ENCODE assay signal across 1 cellular context in genomic region chr1:6157528-6158174, GRCh38.
A peak's percentile ranks its signal among the peaks of the same experiment; 100 is the strongest.
TF ChIP-seq lines count a peak whose summit lies in the region.

No MANE protein-coding gene starts in this region.

TF ChIP-seq in HEK293, 187 proteins besides CTCF, POLR2A, EP300 and RAD21 (continued from another document and continues in another):
- TF ChIP-seq ZNF18 (tag by site-specific recombination; IDR thresholded peaks at IDR 0.05) (no peak), ZNF157 (tag by site-specific recombination; IDR thresholded peaks at IDR 0.05) (no peak), ZNF366 (tag by site-specific recombination; conservative IDR thresholded peaks at IDR 0.05) (peak; percentile 52; the same call in 1 of the 2 replicates), ZFP3 (tag by site-specific recombination; IDR thresholded peaks at IDR 0.05; ENCODE audit: low read depth) (no peak), ZNF394 (tag by site-specific recombination; IDR thresholded peaks at IDR 0.05; ENCODE audit: borderline replicate concordance) (no peak), ZNF146 (tag by site-specific recombination; IDR thresholded peaks at IDR 0.05) (no peak), SCRT2 (tag by site-specific recombination; IDR thresholded peaks at IDR 0.05) (peak; percentile 88), KLF1 (tag by site-specific recombination; IDR thresholded peaks at IDR 0.05) (peak; percentile 34; the same call in 1 of the 2 replicates), SP7 (tag by site-specific recombination; IDR thresholded peaks at IDR 0.05) (peak; percentile 71), ZBTB20 (tag by site-specific recombination; IDR thresholded peaks at IDR 0.05) (no peak), ZNF2 (tag by site-specific recombination; IDR thresholded peaks at IDR 0.05) (no peak), ZNF416 (tag by site-specific recombination; IDR thresholded peaks at IDR 0.05) (no peak), IKZF3 (tag by site-specific recombination; IDR thresholded peaks at IDR 0.05) (peak; percentile 51; the same call in 1 of the 2 replicates), ZNF518A (tag by site-specific recombination; conservative IDR thresholded peaks at IDR 0.05; ENCODE audit: low read depth) (no peak), ZNF600 (tag by site-specific recombination; IDR thresholded peaks at IDR 0.05) (peak; percentile 84), ZNF341 (tag by site-specific recombination; IDR thresholded peaks at IDR 0.05; ENCODE audit: low read depth) (no peak), RBAK (tag by site-specific recombination; IDR thresholded peaks at IDR 0.05) (no peak), ZNF76 (tag by site-specific recombination; IDR thresholded peaks at IDR 0.05; ENCODE audit: borderline replicate concordance, low read depth) (no peak), PRDM1 (tag by site-specific recombination; IDR thresholded peaks at IDR 0.05) (peak; percentile 70), ZNF48 (tag by site-specific recombination; IDR thresholded peaks at IDR 0.05) (no peak), WT1 (tag by site-specific recombination; IDR thresholded peaks at IDR 0.05) (peak; percentile 40; the same call in 1 of the 2 replicates), ZNF571 (tag by site-specific recombination; IDR thresholded peaks at IDR 0.05) (no peak), ZBTB17 (tag by site-specific recombination; IDR thresholded peaks at IDR 0.05) (0 out of 2 replicates have a peak, but pooled peaks have one; percentile 46), KLF17 (tag by site-specific recombination; IDR thresholded peaks at IDR 0.05) (peak; percentile 91), ZBTB10 (tag by site-specific recombination; IDR thresholded peaks at IDR 0.05) (0 out of 2 replicates have a peak, but pooled peaks have one; percentile 32), ZFHX2 (tag by site-specific recombination; conservative IDR thresholded peaks at IDR 0.05) (peak; percentile 34; the same call in 1 of the 2 replicates), ZNF521 (tag by site-specific recombination; IDR thresholded peaks at IDR 0.05) (no peak), ZNF10 (tag by site-specific recombination; IDR thresholded peaks at IDR 0.05) (0 out of 2 replicates have a peak, but pooled peaks have one; percentile 4), GLIS2 (tag by site-specific recombination; IDR thresholded peaks at IDR 0.05) (peak; percentile 57), KLF9 (tag by site-specific recombination; IDR thresholded peaks at IDR 0.05; ENCODE audit: low read depth) (no peak), INSM2 (tag by site-specific recombination; IDR thresholded peaks at IDR 0.05) (peak; percentile 56; the same call in 1 of the 2 replicates), PRDM6 (tag by site-specific recombination; IDR thresholded peaks at IDR 0.05) (no peak), ZNF37A (tag by site-specific recombination; IDR thresholded peaks at IDR 0.05) (no peak), ZEB2 (tag by site-specific recombination; IDR thresholded peaks at IDR 0.05) (peak; percentile 80), ZNF214 (tag by site-specific recombination; IDR thresholded peaks at IDR 0.05; ENCODE audit: borderline replicate concordance) (no peak)
- TF ChIP-seq, protein P1, sequence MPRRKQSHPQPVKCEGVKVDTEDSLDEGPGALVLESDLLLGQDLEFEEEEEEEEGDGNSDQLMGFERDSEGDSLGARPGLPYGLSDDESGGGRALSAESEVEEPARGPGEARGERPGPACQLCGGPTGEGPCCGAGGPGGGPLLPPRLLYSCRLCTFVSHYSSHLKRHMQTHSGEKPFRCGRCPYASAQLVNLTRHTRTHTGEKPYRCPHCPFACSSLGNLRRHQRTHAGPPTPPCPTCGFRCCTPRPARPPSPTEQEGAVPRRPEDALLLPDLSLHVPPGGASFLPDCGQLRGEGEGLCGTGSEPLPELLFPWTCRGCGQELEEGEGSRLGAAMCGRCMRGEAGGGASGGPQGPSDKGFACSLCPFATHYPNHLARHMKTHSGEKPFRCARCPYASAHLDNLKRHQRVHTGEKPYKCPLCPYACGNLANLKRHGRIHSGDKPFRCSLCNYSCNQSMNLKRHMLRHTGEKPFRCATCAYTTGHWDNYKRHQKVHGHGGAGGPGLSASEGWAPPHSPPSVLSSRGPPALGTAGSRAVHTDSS (tag by site-specific recombination; IDR thresholded peaks at IDR 0.05): no peak
- TF ChIP-seq, protein P2, sequence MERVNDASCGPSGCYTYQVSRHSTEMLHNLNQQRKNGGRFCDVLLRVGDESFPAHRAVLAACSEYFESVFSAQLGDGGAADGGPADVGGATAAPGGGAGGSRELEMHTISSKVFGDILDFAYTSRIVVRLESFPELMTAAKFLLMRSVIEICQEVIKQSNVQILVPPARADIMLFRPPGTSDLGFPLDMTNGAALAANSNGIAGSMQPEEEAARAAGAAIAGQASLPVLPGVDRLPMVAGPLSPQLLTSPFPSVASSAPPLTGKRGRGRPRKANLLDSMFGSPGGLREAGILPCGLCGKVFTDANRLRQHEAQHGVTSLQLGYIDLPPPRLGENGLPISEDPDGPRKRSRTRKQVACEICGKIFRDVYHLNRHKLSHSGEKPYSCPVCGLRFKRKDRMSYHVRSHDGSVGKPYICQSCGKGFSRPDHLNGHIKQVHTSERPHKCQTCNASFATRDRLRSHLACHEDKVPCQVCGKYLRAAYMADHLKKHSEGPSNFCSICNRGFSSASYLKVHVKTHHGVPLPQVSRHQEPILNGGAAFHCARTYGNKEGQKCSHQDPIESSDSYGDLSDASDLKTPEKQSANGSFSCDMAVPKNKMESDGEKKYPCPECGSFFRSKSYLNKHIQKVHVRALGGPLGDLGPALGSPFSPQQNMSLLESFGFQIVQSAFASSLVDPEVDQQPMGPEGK (tag by site-specific recombination; IDR thresholded peaks at IDR 0.05): peak; percentile 68
- TF ChIP-seq, protein P3, sequence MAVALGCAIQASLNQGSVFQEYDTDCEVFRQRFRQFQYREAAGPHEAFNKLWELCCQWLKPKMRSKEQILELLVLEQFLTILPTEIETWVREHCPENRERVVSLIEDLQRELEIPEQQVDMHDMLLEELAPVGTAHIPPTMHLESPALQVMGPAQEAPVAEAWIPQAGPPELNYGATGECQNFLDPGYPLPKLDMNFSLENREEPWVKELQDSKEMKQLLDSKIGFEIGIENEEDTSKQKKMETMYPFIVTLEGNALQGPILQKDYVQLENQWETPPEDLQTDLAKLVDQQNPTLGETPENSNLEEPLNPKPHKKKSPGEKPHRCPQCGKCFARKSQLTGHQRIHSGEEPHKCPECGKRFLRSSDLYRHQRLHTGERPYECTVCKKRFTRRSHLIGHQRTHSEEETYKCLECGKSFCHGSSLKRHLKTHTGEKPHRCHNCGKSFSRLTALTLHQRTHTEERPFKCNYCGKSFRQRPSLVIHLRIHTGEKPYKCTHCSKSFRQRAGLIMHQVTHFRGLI (tag by site-specific recombination; IDR thresholded peaks at IDR 0.05): no peak
